13 cellular contexts compared by ENCODE assay signal in genomic region chr15:60091150-60091549, GRCh38.
A peak's percentile ranks its signal among the peaks of the same experiment; 100 is the strongest.
DNase-seq lines count a peak whose midpoint lies in the region; ATAC-seq and TF ChIP-seq lines count a peak whose summit lies in the region.
"Had no signal": no experiment of that assay in that cellular context is flagged by ENCODE, and none has a peak within 500 bp of the region (broad histone marks: within the 10 kb centered on the region; RNA-seq: fewer than 3 reads in every experiment).

No MANE protein-coding gene starts in this region.

- no peak for DNase-seq in Right ventricle myocardium superior
- DNase-seq in left ventricle myocardium superior = no peak
- peak in 1 of 2 donors; percentile 73 for DNase-seq in breast epithelium (ENCODE audit: low spot score in 2 of 2)
- peak in 1 of 2 donors; percentile 75 for DNase-seq in left lung
- peak; percentile 56 for DNase-seq in ureter (ENCODE audit: low spot score)
- DNase-seq in NCI-H2171 (lab: John Stamatoyannopoulos, UW) = no peak
- no peak for DNase-seq in cerebellum (ENCODE audit: low spot score)
- DNase-seq: AML-193, NCI-H1930 had no signal

- H3K9me3 ChIP-seq in breast epithelium (no peaks in the 10 kb centered on the region), left lung (no peaks in the 10 kb centered on the region)
- H3K9me3 ChIP-seq: SJSA1, vagina had no signal

- H3K36me3 ChIP-seq in breast epithelium (no peaks in the 10 kb centered on the region), left lung (no peaks in the 10 kb centered on the region)
- H3K36me3 ChIP-seq: neural progenitor cell, SJSA1, vagina had no signal

- peak; percentile 48 for ATAC-seq in Right ventricle myocardium superior (ENCODE audit: poor library complexity)
- no peak for ATAC-seq in left ventricle myocardium superior
- peak; percentile 96 for ATAC-seq in left lung
- no peak for ATAC-seq in GM21786 (IDR thresholded peaks at IDR 0.05; ENCODE audit: unreplicated experiment)

- peaks cover 0 to 6% of the 10 kb centered on the region in 2 donors for H3K27me3 ChIP-seq in breast epithelium
- H3K27me3 ChIP-seq in left lung = no peaks in the 10 kb centered on the region
- H3K27me3 ChIP-seq: neural progenitor cell, vagina had no signal

- H3K4me1 ChIP-seq in breast epithelium (peaks cover 0 to 8% of the 10 kb centered on the region in 2 donors), left lung (no peaks in the 10 kb centered on the region)
- H3K4me1 ChIP-seq: SJSA1, vagina had no signal

- H3K4me3 ChIP-seq in breast epithelium (no peak overlapping the region), left lung (no peak overlapping the region)
- H3K4me3 ChIP-seq: neural progenitor cell, SJSA1, vagina had no signal

- no peak for TF ChIP-seq POLR2A in breast epithelium (IDR thresholded peaks at IDR 0.05)

- intact Hi-C loops in Right ventricle myocardium superior (cut with DNase I) (no loop called here), left ventricle myocardium superior (cut with micrococcal nuclease) (no loop called here), breast epithelium (cut with DNase I; ENCODE audit: low total_unique reads) (no loop called here), left lung (cut with DNase I) (no loop called here)

- H3K27ac ChIP-seq in breast epithelium (peak overlapping the region; percentile 33 to 54), left lung (peak overlapping the region; percentile 64 to 70)
- H3K27ac ChIP-seq: neural progenitor cell, SJSA1, vagina had no signal

- TF ChIP-seq CTCF in breast epithelium (IDR thresholded peaks at IDR 0.05) (no peak), left lung (IDR thresholded peaks at IDR 0.05) (no peak)

Comparison
In these comparisons a context has a peak if more than half of its experiments do, and no peak if none do; other contexts are left out.
1. ATAC-seq: peak in Right ventricle myocardium superior (single experiment) and left lung (single experiment); none in left ventricle myocardium superior (single experiment) and GM21786 (single experiment).